Comparison of ENCODE assay signal across 8 cellular contexts in the genomic region with DNA sequence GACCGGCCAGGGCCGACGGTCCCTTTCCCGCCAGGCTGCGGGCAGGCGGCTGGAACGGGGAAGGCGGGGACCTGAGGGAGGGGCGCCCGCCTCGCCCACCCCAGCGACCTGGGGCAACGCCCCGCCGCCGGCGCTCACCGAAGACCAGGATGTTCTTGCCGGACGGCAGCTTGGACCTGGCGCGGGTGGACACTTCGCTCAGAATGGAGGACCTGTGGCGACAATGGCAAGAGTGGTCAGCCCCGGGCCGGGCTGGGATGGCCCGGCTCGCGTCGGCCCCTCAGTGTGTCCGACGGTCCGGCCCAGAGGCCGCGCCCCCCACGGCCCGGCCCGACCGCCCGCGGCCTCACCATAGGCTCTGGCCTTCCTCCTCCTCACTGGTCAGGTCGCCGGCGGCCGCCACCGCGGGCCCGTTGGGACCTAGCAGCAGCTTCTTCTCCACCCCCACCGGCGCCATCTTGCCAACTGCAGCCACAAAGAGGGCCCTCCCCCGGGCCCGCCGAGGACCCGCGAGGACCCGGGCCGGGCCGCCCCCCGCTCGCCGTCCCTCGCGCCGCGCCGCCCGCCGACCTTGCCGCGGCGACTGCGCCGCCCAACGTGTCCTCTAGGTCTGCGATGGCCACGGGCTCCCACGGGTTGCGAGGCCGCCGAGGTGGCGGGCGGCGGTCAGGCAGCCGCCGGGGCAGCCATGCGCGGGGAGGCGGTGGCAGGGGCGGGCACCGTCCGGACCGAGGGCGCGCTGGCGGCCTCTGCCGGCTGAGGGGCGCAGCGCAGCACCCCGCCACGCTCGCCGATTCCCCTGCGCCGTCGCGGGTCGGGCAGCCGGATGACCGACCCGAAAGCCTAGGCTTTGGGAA. TPM values are rescaled to one million over a fixed set of nuclear protein-coding genes. Genes with fewer than 3 reads are reported as not detected.
A peak's percentile ranks its signal among the peaks of the same experiment; 100 is the strongest.
DNase-seq lines count a peak whose midpoint lies in the region; ATAC-seq and TF ChIP-seq lines count a peak whose summit lies in the region.

A gene (minus strand): TSS at position 475 of the 857 bp plus-strand sequence. CDS start 18 bp downstream, at position 457.

- peaks cover 23% of the 10 kb centered on the region for H3K36me3 Mint-ChIP-seq in activated CD4-positive, alpha-beta T cell treated with anti-CD3 and anti-CD28 coated beads for 36 hours (ENCODE audit: low read depth)

- in situ Hi-C loops in ACHN (cut with HindIII; ENCODE audit: low pct_ligation_motif_present, low pct_unique_long_range_greater_than_20kb, low sequenced_read_pairs): no loop called here

- H3K27ac Mint-ChIP-seq in activated CD4-positive, alpha-beta T cell treated with anti-CD3 and anti-CD28 coated beads for 36 hours: peak within 1 kb of the TSS; percentile 80

- POLR2A ChIA-PET in activated CD4-positive, alpha-beta T cell treated with anti-CD3 and anti-CD28 coated beads for 36 hours (lab: Charles Lee): no interaction called here

- peak; percentile 48 for TF ChIP-seq CTCF in choroid plexus epithelial cell (conservative IDR thresholded peaks at IDR 0.05; ENCODE audit: low read depth, low read length)

- H3K9me3 Mint-ChIP-seq in activated CD4-positive, alpha-beta T cell treated with anti-CD3 and anti-CD28 coated beads for 36 hours (ENCODE audit: low read depth): no peaks in the 10 kb centered on the region

- CTCF ChIA-PET in activated CD4-positive, alpha-beta T cell treated with anti-CD3 and anti-CD28 coated beads for 36 hours (lab: Charles Lee): interaction anchor here (0.5 to 3.0 kb wide), 22 partner anchors 10 to 348 kb away, joined by 3 to 18 read pairs (median 4); a partner anchor contains a TSS

- peak within 1 kb of the TSS; percentile 81 for H3K4me3 Mint-ChIP-seq in activated CD4-positive, alpha-beta T cell treated with anti-CD3 and anti-CD28 coated beads for 36 hours

- peak within 1 kb of the TSS; percentile 94 for H3K4me3 ChIP-seq in choroid plexus epithelial cell (ENCODE audit: low read depth, low read length)

- intact Hi-C loops in activated CD4-positive, alpha-beta T cell treated with anti-CD3 and anti-CD28 coated beads for 36 hours (cut with DNase I, micrococcal nuclease): loop anchor here in 1 of 2 experiments (1.0 to 10.0 kb wide), 9 partner anchors 55 to 493 kb away; a partner anchor contains a TSS

- peaks cover 9% of the 10 kb centered on the region for H3K27me3 Mint-ChIP-seq in activated CD4-positive, alpha-beta T cell treated with anti-CD3 and anti-CD28 coated beads for 36 hours

- peak; percentile 79 for ATAC-seq in GM18519 (IDR thresholded peaks at IDR 0.05; ENCODE audit: low FRiP score, unreplicated experiment)
- ATAC-seq in HG03039 (IDR thresholded peaks at IDR 0.05; ENCODE audit: unreplicated experiment): peak; percentile 85
- peak; percentile 93 for ATAC-seq in activated CD4-positive, alpha-beta T cell treated with anti-CD3 and anti-CD28 coated beads for 36 hours

- peak; percentile 83 for DNase-seq in ACHN
- DNase-seq in NCI-H2227 (lab: John Stamatoyannopoulos, UW; ENCODE audit: unreplicated experiment): peak; percentile 84
- peak; percentile 89 for DNase-seq in activated CD4-positive, alpha-beta T cell treated with anti-CD3 and anti-CD28 coated beads for 36 hours
- peak; percentile 71 for DNase-seq in choroid plexus epithelial cell (ENCODE audit: low read depth)
- peak; percentile 85 for DNase-seq in kidney glomerular epithelial cell (lab: John Stamatoyannopoulos, UW)
- DNase-seq in stimulated activated CD4-positive, alpha-beta T cell treated with anti-CD3 and anti-CD28 coated beads, Interleukin-1b, Interleukin-23, amount 100 ng/mL, for 1 hour (ENCODE audit: low read depth in 2 of 2): peak; percentile 46 to 69

- H3K4me1 Mint-ChIP-seq in activated CD4-positive, alpha-beta T cell treated with anti-CD3 and anti-CD28 coated beads for 36 hours: peaks cover 38% of the 10 kb centered on the region

RNA-seq across cellular contexts. Expression of the gene that starts here (rescaled TPM):
- 10 to 100 TPM; 32.3 to 35.7 TPM for total RNA-seq in activated CD4-positive, alpha-beta T cell treated with anti-CD3 and anti-CD28 coated beads for 36 hours

Comparison
In these comparisons a context has a peak if more than half of its experiments do, and no peak if none do; other contexts are left out.
1. Peak in every context shown above with its lines: DNase-seq, ATAC-seq and H3K4me3 ChIP-seq.